9 cellular contexts compared by ENCODE assay signal in the genomic region with DNA sequence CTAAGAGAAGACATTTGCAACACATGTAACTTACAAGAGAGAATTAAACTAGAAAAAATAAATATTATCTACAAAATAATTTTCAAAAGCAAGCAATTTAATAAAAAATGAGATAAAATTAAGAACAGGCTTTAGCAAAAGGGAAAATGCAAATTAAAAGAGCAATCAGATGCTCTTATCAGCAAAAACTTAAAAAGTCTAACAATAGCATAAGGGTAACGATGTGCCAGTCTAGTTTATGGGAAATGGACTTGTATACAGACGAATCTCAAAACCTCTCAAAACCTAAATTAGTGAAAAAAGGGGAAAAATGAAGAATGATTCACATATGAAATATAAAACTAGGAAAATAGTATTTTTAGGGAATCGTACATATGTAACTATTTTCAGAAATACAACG. TPM values are rescaled to one million over a fixed set of nuclear protein-coding genes. Genes with fewer than 3 reads are reported as not detected.
DNase-seq lines count a peak whose midpoint lies in the region; ATAC-seq and TF ChIP-seq lines count a peak whose summit lies in the region.
"Had no signal": no experiment of that assay in that cellular context is flagged by ENCODE, and none has a peak within 500 bp of the region (broad histone marks: within the 10 kb centered on the region; RNA-seq: fewer than 3 reads in every experiment).

No MANE protein-coding gene starts in this region.

- no peaks in the 10 kb centered on the region for H3K27me3 Mint-ChIP-seq in T-cell
- no peaks in the 10 kb centered on the region for H3K27me3 Mint-ChIP-seq in stimulated activated memory B cell treated with anti-CD40 and anti-IgM and Interleukin-4, amounts not matched to agents 10 μg/mL and 1 μg/mL and 100 μg/mL, for 72 hours

- ATAC-seq in T-cell (replicated peaks in 1 of 4) = no peak
- no peak for ATAC-seq in foreskin keratinocyte
- ATAC-seq in stimulated activated memory B cell treated with anti-CD40 and anti-IgM and Interleukin-4, amounts not matched to agents 10 μg/mL and 1 μg/mL and 100 μg/mL, for 72 hours = no peak
- no peak for ATAC-seq in HG03045 (IDR thresholded peaks at IDR 0.05; ENCODE audit: unreplicated experiment)
- ATAC-seq in GM19397 (IDR thresholded peaks at IDR 0.05; ENCODE audit: unreplicated experiment) = no peak

- POLR2A ChIA-PET in T-cell (lab: Charles Lee) = interaction anchor here (0.6 to 1.6 kb wide), 3 partner anchors 10 to 946 kb away, joined by 3 to 6 read pairs (median 4); no protein-coding TSS in a partner anchor

- no peaks in the 10 kb centered on the region for H3K9me3 Mint-ChIP-seq in T-cell
- H3K9me3 Mint-ChIP-seq in stimulated activated memory B cell treated with anti-CD40 and anti-IgM and Interleukin-4, amounts not matched to agents 10 μg/mL and 1 μg/mL and 100 μg/mL, for 72 hours = no peaks in the 10 kb centered on the region

- no peaks in the 10 kb centered on the region for H3K4me1 ChIP-seq in foreskin keratinocyte

- peak overlapping the region; percentile 99 for H3K27ac Mint-ChIP-seq in T-cell
- peak overlapping the region; percentile 97 for H3K27ac Mint-ChIP-seq in stimulated activated memory B cell treated with anti-CD40 and anti-IgM and Interleukin-4, amounts not matched to agents 10 μg/mL and 1 μg/mL and 100 μg/mL, for 72 hours

- H3K4me3 Mint-ChIP-seq in T-cell = peak overlapping the region; percentile 88 to 98 (median 97)
- H3K4me3 Mint-ChIP-seq in stimulated activated memory B cell treated with anti-CD40 and anti-IgM and Interleukin-4, amounts not matched to agents 10 μg/mL and 1 μg/mL and 100 μg/mL, for 72 hours = peak overlapping the region; percentile 98

- peak overlapping the region; percentile 46 for H3K27ac ChIP-seq in foreskin keratinocyte

- no peaks in the 10 kb centered on the region for H3K27me3 ChIP-seq in foreskin keratinocyte

- no peak for TF ChIP-seq CTCF in foreskin keratinocyte (conservative IDR thresholded peaks at IDR 0.05)

- CTCF ChIA-PET in T-cell (lab: Charles Lee) = no interaction called here

- peaks cover 5% of the 10 kb centered on the region for H3K36me3 Mint-ChIP-seq in T-cell
- peaks cover 4% of the 10 kb centered on the region for H3K36me3 Mint-ChIP-seq in stimulated activated memory B cell treated with anti-CD40 and anti-IgM and Interleukin-4, amounts not matched to agents 10 μg/mL and 1 μg/mL and 100 μg/mL, for 72 hours

- DNase-seq in NCI-H526 treated with DMSO at 0.1 percent for 48 hours (lab: John Stamatoyannopoulos, UW) = peak; percentile 52
- DNase-seq in NCI-H526 (lab: John Stamatoyannopoulos, UW) = no peak
- no peak for DNase-seq in T-cell
- DNase-seq in foreskin keratinocyte = no peak
- DNase-seq in inferior parietal cortex (ENCODE audit: extremely low spot score) = no peak
- DNase-seq: stimulated activated CD4-positive, alpha-beta T cell treated with anti-CD3 and anti-CD28 coated beads, Interleukin-4, amount 100 ng/mL, for 1 hour had no signal

- H3K4me1 Mint-ChIP-seq in T-cell = peaks cover 59 to 73% (median 71%) of the 10 kb centered on the region in 3 donors
- peaks cover 32% of the 10 kb centered on the region for H3K4me1 Mint-ChIP-seq in stimulated activated memory B cell treated with anti-CD40 and anti-IgM and Interleukin-4, amounts not matched to agents 10 μg/mL and 1 μg/mL and 100 μg/mL, for 72 hours

RNA-seq across cellular contexts. Expression of gene MANEA, which starts 1.1 kb away (rescaled TPM):
- 10 to 100 TPM in 2 of 5 donors, 1 to 10 TPM in 3; 6.1 to 12.7 (median 8.9) TPM for total RNA-seq in T-cell
- total RNA-seq in foreskin keratinocyte = 14.2 and 17.5 TPM in 2 replicates
- polyA plus RNA-seq in foreskin keratinocyte = 2.9 and 4.6 TPM in 2 replicates
